In the genomic region with DNA sequence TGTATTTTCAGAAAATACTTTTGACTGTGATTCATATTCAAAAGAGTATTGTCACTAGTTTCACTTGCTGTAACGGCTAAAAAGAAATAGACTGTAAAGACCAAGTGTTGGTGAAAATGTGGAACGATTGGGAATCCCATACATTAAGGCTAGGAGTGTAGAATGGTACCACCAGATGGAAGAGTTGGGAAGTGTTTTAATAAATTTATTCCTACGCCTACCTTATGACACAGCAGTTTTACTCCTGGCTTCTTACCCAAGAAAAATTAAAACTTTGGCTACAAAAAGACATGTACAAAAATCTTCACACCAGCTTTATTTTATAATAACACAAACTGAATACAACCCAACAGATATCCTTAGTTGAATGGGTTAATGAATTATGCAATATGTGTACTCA, we compare ENCODE assay signal across 23 cellular contexts.
DNase-seq lines count a peak whose midpoint lies in the region; ATAC-seq, FAIRE-seq and TF ChIP-seq lines count a peak whose summit lies in the region.
"Had no signal": no experiment of that assay in that cellular context is flagged by ENCODE, and none has a peak within 500 bp of the region (broad histone marks: within the 10 kb centered on the region; RNA-seq: fewer than 3 reads in every experiment).

No MANE protein-coding gene starts in this region.

- POLR2A ChIA-PET in A549 (lab: Yijun Ruan, JAX) = no interaction called here
- POLR2A ChIA-PET in PC-3 (lab: Charles Lee; ENCODE audit: unreplicated experiment) = no interaction called here

- H3K36me3 ChIP-seq in BE2C = no peaks in the 10 kb centered on the region
- H3K36me3 ChIP-seq in PC-3 (ENCODE audit: low read depth, low read length) = no peaks in the 10 kb centered on the region
- no peaks in the 10 kb centered on the region for H3K36me3 ChIP-seq in neural cell (ENCODE audit: insufficient read depth, low read length)
- H3K36me3 ChIP-seq: MG63 had no signal

- no peak for TF ChIP-seq POLR2A in A549 (IDR thresholded peaks at IDR 0.05; ENCODE audit: low read length)

- 67% methylated on average over 3 of the region's 3 CpGs for WGBS in A549 (ENCODE audit: missing lambda C conversion rate)

- H3F3A ChIP-seq in PC-3 (ENCODE audit: low read length, unreplicated experiment) = no peaks in the 10 kb centered on the region
- no peaks in the 10 kb centered on the region for H3F3A ChIP-seq in neural cell (ENCODE audit: insufficient read depth, low read length, poor library complexity, severe bottlenecking)

- peak; percentile 21 to 31; a peak in 3 of 5 replicates for TF ChIP-seq RAD21 in A549 (conservative IDR thresholded peaks at IDR 0.05 in 1 of 2, IDR thresholded peaks at IDR 0.05 in 1 of 2)
- TF ChIP-seq RAD21 in neural cell (conservative IDR thresholded peaks at IDR 0.05) = peak; percentile 14

- H3K4me1 ChIP-seq in A549 (no peaks in the 10 kb centered on the region; the same call in 2 of the 3 replicates), BE2C (no peaks in the 10 kb centered on the region), PC-3 (ENCODE audit: insufficient read depth, low read length) (no peaks in the 10 kb centered on the region)

- TF ChIP-seq EP300 in A549 (IDR thresholded peaks at IDR 0.05) (no peak), neural cell (conservative IDR thresholded peaks at IDR 0.05; ENCODE audit: poor library complexity, severe bottlenecking) (no peak)

- H3K4me3 ChIP-seq in A549 (no peak overlapping the region), BE2C (ENCODE audit: low read depth, low read length) (no peak overlapping the region), PC-3 (ENCODE audit: low read length) (no peak overlapping the region), neural cell (ENCODE audit: low read length) (no peak overlapping the region)
- H3K4me3 ChIP-seq: GM12878, GM23338, MG63 had no signal

- H3K9me3 ChIP-seq in A549 (no peaks in the 10 kb centered on the region), BE2C (no peaks in the 10 kb centered on the region), PC-3 (ENCODE audit: low read length) (no peaks in the 10 kb centered on the region), neural cell (ENCODE audit: low read length) (no peaks in the 10 kb centered on the region)
- H3K9me3 ChIP-seq: MG63, SK-N-SH had no signal

- H4K20me1 ChIP-seq in PC-3 (ENCODE audit: low read length) (no peaks in the 10 kb centered on the region), neural cell (ENCODE audit: insufficient read depth) (no peaks in the 10 kb centered on the region)

- no peak for ATAC-seq in A549
- ATAC-seq in PC-3 = peak; percentile 31; the same call in 1 of the 2 replicates
- ATAC-seq in HG02642 (IDR thresholded peaks at IDR 0.05; ENCODE audit: poor library complexity, unreplicated experiment) = no peak
- ATAC-seq: GM12878, GM23338, Panc1 had no signal

- no peak overlapping the region for H2AFZ ChIP-seq in PC-3 (ENCODE audit: low read length)
- no peak overlapping the region for H2AFZ ChIP-seq in neural cell (ENCODE audit: low read depth, low read length)
- H2AFZ ChIP-seq: GM23338 had no signal

- TF ChIP-seq CTCF in A549 (IDR thresholded peaks at IDR 0.05) = no peak; the same call in 2 of the 3 replicates
- 0 out of 2 replicates have a peak, but pooled peaks have one; percentile 10 for TF ChIP-seq CTCF in BE2C (IDR thresholded peaks at IDR 0.05; ENCODE audit: low read depth, low read length)
- 0 out of 2 replicates have a peak, but pooled peaks have one; percentile 40 for TF ChIP-seq CTCF in PC-3 (conservative IDR thresholded peaks at IDR 0.05; ENCODE audit: low read depth, low read length)
- no peak for TF ChIP-seq CTCF in neural cell (IDR thresholded peaks at IDR 0.05; ENCODE audit: poor library complexity, severe bottlenecking)

- H3K79me2 ChIP-seq in PC-3 (ENCODE audit: low read length) = no peaks in the 10 kb centered on the region
- no peaks in the 10 kb centered on the region for H3K79me2 ChIP-seq in neural cell (replicated peaks; ENCODE audit: insufficient read depth, low read length)

- BruUV-seq in PC-3 (replicated peaks; lab: Mats Ljungman, UMichigan) = no TSS peak

- H3K27ac ChIP-seq in A549 (no peak overlapping the region), PC-3 (ENCODE audit: low read length) (no peak overlapping the region), neural cell (ENCODE audit: low read length) (no peak overlapping the region)

- H3K9me2 ChIP-seq in PC-3 (replicated peaks; ENCODE audit: low read length) (no peaks in the 10 kb centered on the region), neural cell (ENCODE audit: insufficient read depth, low read length) (no peaks in the 10 kb centered on the region)
- H3K9me2 ChIP-seq: SK-N-SH had no signal

- H3K4me2 ChIP-seq in A549 = no peak overlapping the region
- no peak overlapping the region for H3K4me2 ChIP-seq in PC-3 (ENCODE audit: low read length)
- no peak overlapping the region for H3K4me2 ChIP-seq in neural cell (ENCODE audit: low read length)
- H3K4me2 ChIP-seq: GM23338, SK-N-SH had no signal

- FAIRE-seq in A549 (lab: Jason Lieb, UNC) = no peak
- FAIRE-seq: G401.6, GM12878 had no signal

- H3K27me3 ChIP-seq in BE2C = no peaks in the 10 kb centered on the region
- no peaks in the 10 kb centered on the region for H3K27me3 ChIP-seq in PC-3 (ENCODE audit: low read length)
- H3K27me3 ChIP-seq in neural cell (ENCODE audit: insufficient read depth, low read depth, low read length) = no peaks in the 10 kb centered on the region

- CTCF ChIA-PET in A549 (lab: Yijun Ruan, JAX) (no interaction called here), PC-3 (lab: Charles Lee) (no interaction called here)

- DNase-seq in A549 (ENCODE audit: low read depth in 1 of 2, low spot score in 1 of 2) = peak in 1 of 2 experiments; percentile 26
- DNase-seq in BE2C = no peak
- no peak for DNase-seq in PC-3
- DNase-seq in OCI-M2 (lab: John Stamatoyannopoulos, UW; ENCODE audit: unreplicated experiment) = no peak
- no peak for DNase-seq in GF-D8 (lab: John Stamatoyannopoulos, UW)
- DNase-seq: DMS53, HCEC 1CT, KBM-7, MG63, NCI-H1105 treated with DMSO at 0.1 percent for 48 hours, NCI-H146, NCI-H1930, NCI-H2227 treated with DMSO at 0.1 percent for 48 hours, NCI-H510A, SHP77 treated with DMSO at 0.1 percent for 48 hours, SK-N-SH, SW 1271 had no signal

- intact Hi-C loops in PC-3 (cut with micrococcal nuclease) = loop anchor here (10.0 kb wide), 1 partner anchor 224 kb away; no protein-coding TSS in a partner anchor

- H3K9ac ChIP-seq in PC-3 (ENCODE audit: low read length) = no peak overlapping the region
- no peak overlapping the region for H3K9ac ChIP-seq in neural cell (ENCODE audit: low read length)
- H3K9ac ChIP-seq: SK-N-SH had no signal

TF ChIP-seq in A549, 52 proteins besides CTCF, POLR2A, EP300 and RAD21:
- 0 out of 2 replicates have a peak, but pooled peaks have one; percentile 15 for TF ChIP-seq NFE2L2 (conservative IDR thresholded peaks at IDR 0.05; ENCODE audit: low read length)
- peak; percentile 60 for TF ChIP-seq MAFK (IDR thresholded peaks at IDR 0.05; ENCODE audit: partially characterized antibody)
- TF ChIP-seq ESRRA (IDR thresholded peaks at IDR 0.05; ENCODE audit: borderline replicate concordance, low read length) = no peak
- TF ChIP-seq EHF (CRISPR knock-in tag; IDR thresholded peaks at IDR 0.05) = no peak
- TF ChIP-seq BCL3 (IDR thresholded peaks at IDR 0.05) = no peak

TF ChIP-seq in neural cell, 6 proteins besides CTCF, POLR2A, EP300 and RAD21:
- TF ChIP-seq MXI1 (conservative IDR thresholded peaks at IDR 0.05; ENCODE audit: poor library complexity, severe bottlenecking) (no peak), TAF1 (IDR thresholded peaks at IDR 0.05; ENCODE audit: low read depth) (no peak), REST (IDR thresholded peaks at IDR 0.05; ENCODE audit: borderline replicate concordance) (no peak), POLR2AphosphoS5 (IDR thresholded peaks at IDR 0.05) (no peak)

Comparison
In these comparisons a context has a peak if more than half of its experiments do, and no peak if none do; other contexts are left out.
1. CTCF ChIP-seq: peak in BE2C (single experiment) and PC-3 (single experiment); none in A549 (single experiment) and neural cell (single experiment).